Comparison of ENCODE assay signal across 1 cellular context in genomic region chr1:202130816-202131522, GRCh38.
A peak's percentile ranks its signal among the peaks of the same experiment; 100 is the strongest.
TF ChIP-seq lines count a peak whose summit lies in the region.

No MANE protein-coding gene starts in this region.

TF ChIP-seq in HepG2, 621 proteins besides CTCF, POLR2A, EP300 and RAD21:
- TF ChIP-seq ZSCAN20 (CRISPR knock-in tag; IDR thresholded peaks at IDR 0.05; ENCODE audit: borderline replicate concordance), result no peak
- TF ChIP-seq RBFOX2 (IDR thresholded peaks at IDR 0.05; ENCODE audit: low read depth, low read length), result no peak
- TF ChIP-seq ZNF629 (CRISPR knock-in tag; conservative IDR thresholded peaks at IDR 0.05), result peak; percentile 47
- no peak for TF ChIP-seq CAMTA2 (CRISPR knock-in tag; IDR thresholded peaks at IDR 0.05; ENCODE audit: borderline replicate concordance)
- no peak for TF ChIP-seq GATAD1 (CRISPR knock-in tag; IDR thresholded peaks at IDR 0.05)
- TF ChIP-seq ZNF772 (CRISPR knock-in tag; IDR thresholded peaks at IDR 0.05), result no peak
TF ChIP-seq in HepG2: peak in this region for 1.
